Comparison of ENCODE assay signal across 3 cellular contexts in genomic region chr2:164323978-164324377, GRCh38.
TF ChIP-seq lines count a peak whose summit lies in the region.

No MANE protein-coding gene starts in this region.

TF ChIP-seq in HepG2, 621 proteins besides CTCF, POLR2A, EP300 and RAD21:
- TF ChIP-seq CEBPB (IDR thresholded peaks at IDR 0.05; ENCODE audit: borderline replicate concordance, low read depth, low read length), result peak; percentile 64; the same call in 1 of the 2 replicates
- no peak for TF ChIP-seq ZMYM3 (CRISPR knock-in tag; IDR thresholded peaks at IDR 0.05)
- TF ChIP-seq KAT2B (IDR thresholded peaks at IDR 0.05; ENCODE audit: borderline replicate concordance, low read depth, low read length), result no peak
- TF ChIP-seq ZNF180 (CRISPR knock-in tag; IDR thresholded peaks at IDR 0.05; ENCODE audit: borderline replicate concordance, low read depth), result no peak
- TF ChIP-seq, protein P1, sequence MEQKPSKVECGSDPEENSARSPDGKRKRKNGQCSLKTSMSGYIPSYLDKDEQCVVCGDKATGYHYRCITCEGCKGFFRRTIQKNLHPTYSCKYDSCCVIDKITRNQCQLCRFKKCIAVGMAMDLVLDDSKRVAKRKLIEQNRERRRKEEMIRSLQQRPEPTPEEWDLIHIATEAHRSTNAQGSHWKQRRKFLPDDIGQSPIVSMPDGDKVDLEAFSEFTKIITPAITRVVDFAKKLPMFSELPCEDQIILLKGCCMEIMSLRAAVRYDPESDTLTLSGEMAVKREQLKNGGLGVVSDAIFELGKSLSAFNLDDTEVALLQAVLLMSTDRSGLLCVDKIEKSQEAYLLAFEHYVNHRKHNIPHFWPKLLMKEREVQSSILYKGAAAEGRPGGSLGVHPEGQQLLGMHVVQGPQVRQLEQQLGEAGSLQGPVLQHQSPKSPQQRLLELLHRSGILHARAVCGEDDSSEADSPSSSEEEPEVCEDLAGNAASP (CRISPR knock-in tag; IDR thresholded peaks at IDR 0.05; ENCODE audit: borderline replicate concordance), result no peak
- TF ChIP-seq ATF7 (IDR thresholded peaks at IDR 0.05), result peak; percentile 67
- no peak for TF ChIP-seq ATF7 (CRISPR knock-in tag; IDR thresholded peaks at IDR 0.05)
- TF ChIP-seq ZNF446 (CRISPR knock-in tag; IDR thresholded peaks at IDR 0.05), result no peak
- no peak for TF ChIP-seq ZNF891 (CRISPR knock-in tag; IDR thresholded peaks at IDR 0.05)
- TF ChIP-seq, protein P2, sequence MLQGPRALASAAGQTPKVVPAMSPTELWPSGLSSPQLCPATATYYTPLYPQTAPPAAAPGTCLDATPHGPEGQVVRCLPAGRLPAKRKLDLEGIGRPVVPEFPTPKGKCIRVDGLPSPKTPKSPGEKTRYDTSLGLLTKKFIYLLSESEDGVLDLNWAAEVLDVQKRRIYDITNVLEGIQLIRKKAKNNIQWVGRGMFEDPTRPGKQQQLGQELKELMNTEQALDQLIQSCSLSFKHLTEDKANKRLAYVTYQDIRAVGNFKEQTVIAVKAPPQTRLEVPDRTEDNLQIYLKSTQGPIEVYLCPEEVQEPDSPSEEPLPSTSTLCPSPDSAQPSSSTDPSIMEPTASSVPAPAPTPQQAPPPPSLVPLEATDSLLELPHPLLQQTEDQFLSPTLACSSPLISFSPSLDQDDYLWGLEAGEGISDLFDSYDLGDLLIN (CRISPR knock-in tag; IDR thresholded peaks at IDR 0.05; ENCODE audit: borderline replicate concordance), result no peak
- TF ChIP-seq ZNF207 (IDR thresholded peaks at IDR 0.05; ENCODE audit: borderline replicate concordance), result no peak
- no peak for TF ChIP-seq ZNF547 (CRISPR knock-in tag; IDR thresholded peaks at IDR 0.05)
TF ChIP-seq in HepG2: peak in this region for 2.

TF ChIP-seq in IMR-90, 13 proteins besides CTCF, POLR2A, EP300 and RAD21:
- TF ChIP-seq CEBPB (IDR thresholded peaks at IDR 0.05; ENCODE audit: low read depth, low read length) (peak; percentile 50; the same call in 1 of the 2 replicates), ELK1 (IDR thresholded peaks at IDR 0.05; ENCODE audit: borderline replicate concordance, low read depth, low read length) (no peak), MXI1 (IDR thresholded peaks at IDR 0.05; ENCODE audit: borderline replicate concordance, low read depth, low read length) (no peak), CHD1 (IDR thresholded peaks at IDR 0.05; ENCODE audit: low read depth, low read length) (no peak)
TF ChIP-seq in IMR-90: peak in this region for 1.

TF ChIP-seq in K562, 482 proteins besides CTCF, POLR2A, EP300 and RAD21 (continues in another document):
- TF ChIP-seq MTF1 (CRISPR knock-in tag; IDR thresholded peaks at IDR 0.05; ENCODE audit: borderline replicate concordance) (no peak), ATF3 (IDR thresholded peaks at IDR 0.05) (peak; percentile 56; the same call in 1 of the 2 replicates), ATF3 (CRISPR knock-in tag; conservative IDR thresholded peaks at IDR 0.05) (no peak), FOXK1 (CRISPR knock-in tag; IDR thresholded peaks at IDR 0.05; ENCODE audit: borderline replicate concordance) (no peak), HNRNPUL1 (IDR thresholded peaks at IDR 0.05; ENCODE audit: low read length) (no peak), ZNF124 (CRISPR knock-in tag; IDR thresholded peaks at IDR 0.05) (no peak), XRCC5 (IDR thresholded peaks at IDR 0.05; ENCODE audit: low read depth, low read length) (no peak), CEBPG (CRISPR knock-in tag; IDR thresholded peaks at IDR 0.05) (no peak), CEBPG (tag; conservative IDR thresholded peaks at IDR 0.05 in 1 of 2, IDR thresholded peaks at IDR 0.05 in 1 of 2) (peak in 1 of 2 experiments; percentile 90; a peak in 2 of 4 replicates), ZHX1 (conservative IDR thresholded peaks at IDR 0.05; ENCODE audit: low read length) (no peak), KHSRP (IDR thresholded peaks at IDR 0.05) (no peak), RAD51 (IDR thresholded peaks at IDR 0.05; ENCODE audit: borderline replicate concordance, low read depth) (no peak), ZNF143 (CRISPR knock-in tag; IDR thresholded peaks at IDR 0.05) (no peak), FIP1L1 (IDR thresholded peaks at IDR 0.05; ENCODE audit: low read depth, low read length, poor library complexity, severe bottlenecking) (no peak), HNRNPH1 (optimal IDR thresholded peaks at IDR 0.05; ENCODE audit: low read depth, low read length) (no peak), PHF21A (IDR thresholded peaks at IDR 0.05; ENCODE audit: borderline replicate concordance, low read depth) (no peak), CEBPB (tag; IDR thresholded peaks at IDR 0.05) (peak; percentile 28; the same call in 1 of the 2 replicates), JUN (IDR thresholded peaks at IDR 0.05; ENCODE audit: borderline replicate concordance, low read depth, low read length) (no peak), JUN (CRISPR knock-in tag; IDR thresholded peaks at IDR 0.05; ENCODE audit: borderline replicate concordance) (no peak), PHF20 (IDR thresholded peaks at IDR 0.05; ENCODE audit: partially characterized antibody) (no peak)
- TF ChIP-seq, protein P3, sequence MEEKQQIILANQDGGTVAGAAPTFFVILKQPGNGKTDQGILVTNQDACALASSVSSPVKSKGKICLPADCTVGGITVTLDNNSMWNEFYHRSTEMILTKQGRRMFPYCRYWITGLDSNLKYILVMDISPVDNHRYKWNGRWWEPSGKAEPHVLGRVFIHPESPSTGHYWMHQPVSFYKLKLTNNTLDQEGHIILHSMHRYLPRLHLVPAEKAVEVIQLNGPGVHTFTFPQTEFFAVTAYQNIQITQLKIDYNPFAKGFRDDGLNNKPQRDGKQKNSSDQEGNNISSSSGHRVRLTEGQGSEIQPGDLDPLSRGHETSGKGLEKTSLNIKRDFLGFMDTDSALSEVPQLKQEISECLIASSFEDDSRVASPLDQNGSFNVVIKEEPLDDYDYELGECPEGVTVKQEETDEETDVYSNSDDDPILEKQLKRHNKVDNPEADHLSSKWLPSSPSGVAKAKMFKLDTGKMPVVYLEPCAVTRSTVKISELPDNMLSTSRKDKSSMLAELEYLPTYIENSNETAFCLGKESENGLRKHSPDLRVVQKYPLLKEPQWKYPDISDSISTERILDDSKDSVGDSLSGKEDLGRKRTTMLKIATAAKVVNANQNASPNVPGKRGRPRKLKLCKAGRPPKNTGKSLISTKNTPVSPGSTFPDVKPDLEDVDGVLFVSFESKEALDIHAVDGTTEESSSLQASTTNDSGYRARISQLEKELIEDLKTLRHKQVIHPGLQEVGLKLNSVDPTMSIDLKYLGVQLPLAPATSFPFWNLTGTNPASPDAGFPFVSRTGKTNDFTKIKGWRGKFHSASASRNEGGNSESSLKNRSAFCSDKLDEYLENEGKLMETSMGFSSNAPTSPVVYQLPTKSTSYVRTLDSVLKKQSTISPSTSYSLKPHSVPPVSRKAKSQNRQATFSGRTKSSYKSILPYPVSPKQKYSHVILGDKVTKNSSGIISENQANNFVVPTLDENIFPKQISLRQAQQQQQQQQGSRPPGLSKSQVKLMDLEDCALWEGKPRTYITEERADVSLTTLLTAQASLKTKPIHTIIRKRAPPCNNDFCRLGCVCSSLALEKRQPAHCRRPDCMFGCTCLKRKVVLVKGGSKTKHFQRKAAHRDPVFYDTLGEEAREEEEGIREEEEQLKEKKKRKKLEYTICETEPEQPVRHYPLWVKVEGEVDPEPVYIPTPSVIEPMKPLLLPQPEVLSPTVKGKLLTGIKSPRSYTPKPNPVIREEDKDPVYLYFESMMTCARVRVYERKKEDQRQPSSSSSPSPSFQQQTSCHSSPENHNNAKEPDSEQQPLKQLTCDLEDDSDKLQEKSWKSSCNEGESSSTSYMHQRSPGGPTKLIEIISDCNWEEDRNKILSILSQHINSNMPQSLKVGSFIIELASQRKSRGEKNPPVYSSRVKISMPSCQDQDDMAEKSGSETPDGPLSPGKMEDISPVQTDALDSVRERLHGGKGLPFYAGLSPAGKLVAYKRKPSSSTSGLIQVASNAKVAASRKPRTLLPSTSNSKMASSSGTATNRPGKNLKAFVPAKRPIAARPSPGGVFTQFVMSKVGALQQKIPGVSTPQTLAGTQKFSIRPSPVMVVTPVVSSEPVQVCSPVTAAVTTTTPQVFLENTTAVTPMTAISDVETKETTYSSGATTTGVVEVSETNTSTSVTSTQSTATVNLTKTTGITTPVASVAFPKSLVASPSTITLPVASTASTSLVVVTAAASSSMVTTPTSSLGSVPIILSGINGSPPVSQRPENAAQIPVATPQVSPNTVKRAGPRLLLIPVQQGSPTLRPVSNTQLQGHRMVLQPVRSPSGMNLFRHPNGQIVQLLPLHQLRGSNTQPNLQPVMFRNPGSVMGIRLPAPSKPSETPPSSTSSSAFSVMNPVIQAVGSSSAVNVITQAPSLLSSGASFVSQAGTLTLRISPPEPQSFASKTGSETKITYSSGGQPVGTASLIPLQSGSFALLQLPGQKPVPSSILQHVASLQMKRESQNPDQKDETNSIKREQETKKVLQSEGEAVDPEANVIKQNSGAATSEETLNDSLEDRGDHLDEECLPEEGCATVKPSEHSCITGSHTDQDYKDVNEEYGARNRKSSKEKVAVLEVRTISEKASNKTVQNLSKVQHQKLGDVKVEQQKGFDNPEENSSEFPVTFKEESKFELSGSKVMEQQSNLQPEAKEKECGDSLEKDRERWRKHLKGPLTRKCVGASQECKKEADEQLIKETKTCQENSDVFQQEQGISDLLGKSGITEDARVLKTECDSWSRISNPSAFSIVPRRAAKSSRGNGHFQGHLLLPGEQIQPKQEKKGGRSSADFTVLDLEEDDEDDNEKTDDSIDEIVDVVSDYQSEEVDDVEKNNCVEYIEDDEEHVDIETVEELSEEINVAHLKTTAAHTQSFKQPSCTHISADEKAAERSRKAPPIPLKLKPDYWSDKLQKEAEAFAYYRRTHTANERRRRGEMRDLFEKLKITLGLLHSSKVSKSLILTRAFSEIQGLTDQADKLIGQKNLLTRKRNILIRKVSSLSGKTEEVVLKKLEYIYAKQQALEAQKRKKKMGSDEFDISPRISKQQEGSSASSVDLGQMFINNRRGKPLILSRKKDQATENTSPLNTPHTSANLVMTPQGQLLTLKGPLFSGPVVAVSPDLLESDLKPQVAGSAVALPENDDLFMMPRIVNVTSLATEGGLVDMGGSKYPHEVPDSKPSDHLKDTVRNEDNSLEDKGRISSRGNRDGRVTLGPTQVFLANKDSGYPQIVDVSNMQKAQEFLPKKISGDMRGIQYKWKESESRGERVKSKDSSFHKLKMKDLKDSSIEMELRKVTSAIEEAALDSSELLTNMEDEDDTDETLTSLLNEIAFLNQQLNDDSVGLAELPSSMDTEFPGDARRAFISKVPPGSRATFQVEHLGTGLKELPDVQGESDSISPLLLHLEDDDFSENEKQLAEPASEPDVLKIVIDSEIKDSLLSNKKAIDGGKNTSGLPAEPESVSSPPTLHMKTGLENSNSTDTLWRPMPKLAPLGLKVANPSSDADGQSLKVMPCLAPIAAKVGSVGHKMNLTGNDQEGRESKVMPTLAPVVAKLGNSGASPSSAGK (IDR thresholded peaks at IDR 0.05), result no peak
- TF ChIP-seq, protein P4, sequence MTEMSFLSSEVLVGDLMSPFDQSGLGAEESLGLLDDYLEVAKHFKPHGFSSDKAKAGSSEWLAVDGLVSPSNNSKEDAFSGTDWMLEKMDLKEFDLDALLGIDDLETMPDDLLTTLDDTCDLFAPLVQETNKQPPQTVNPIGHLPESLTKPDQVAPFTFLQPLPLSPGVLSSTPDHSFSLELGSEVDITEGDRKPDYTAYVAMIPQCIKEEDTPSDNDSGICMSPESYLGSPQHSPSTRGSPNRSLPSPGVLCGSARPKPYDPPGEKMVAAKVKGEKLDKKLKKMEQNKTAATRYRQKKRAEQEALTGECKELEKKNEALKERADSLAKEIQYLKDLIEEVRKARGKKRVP (CRISPR knock-in tag; IDR thresholded peaks at IDR 0.05), result no peak
- TF ChIP-seq, protein P1 (IDR thresholded peaks at IDR 0.05), result no peak
- TF ChIP-seq, protein P5, sequence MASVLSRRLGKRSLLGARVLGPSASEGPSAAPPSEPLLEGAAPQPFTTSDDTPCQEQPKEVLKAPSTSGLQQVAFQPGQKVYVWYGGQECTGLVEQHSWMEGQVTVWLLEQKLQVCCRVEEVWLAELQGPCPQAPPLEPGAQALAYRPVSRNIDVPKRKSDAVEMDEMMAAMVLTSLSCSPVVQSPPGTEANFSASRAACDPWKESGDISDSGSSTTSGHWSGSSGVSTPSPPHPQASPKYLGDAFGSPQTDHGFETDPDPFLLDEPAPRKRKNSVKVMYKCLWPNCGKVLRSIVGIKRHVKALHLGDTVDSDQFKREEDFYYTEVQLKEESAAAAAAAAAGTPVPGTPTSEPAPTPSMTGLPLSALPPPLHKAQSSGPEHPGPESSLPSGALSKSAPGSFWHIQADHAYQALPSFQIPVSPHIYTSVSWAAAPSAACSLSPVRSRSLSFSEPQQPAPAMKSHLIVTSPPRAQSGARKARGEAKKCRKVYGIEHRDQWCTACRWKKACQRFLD (CRISPR knock-in tag; IDR thresholded peaks at IDR 0.05), result no peak
